ENCODE assay signal across 15 cellular contexts in the genomic region with DNA sequence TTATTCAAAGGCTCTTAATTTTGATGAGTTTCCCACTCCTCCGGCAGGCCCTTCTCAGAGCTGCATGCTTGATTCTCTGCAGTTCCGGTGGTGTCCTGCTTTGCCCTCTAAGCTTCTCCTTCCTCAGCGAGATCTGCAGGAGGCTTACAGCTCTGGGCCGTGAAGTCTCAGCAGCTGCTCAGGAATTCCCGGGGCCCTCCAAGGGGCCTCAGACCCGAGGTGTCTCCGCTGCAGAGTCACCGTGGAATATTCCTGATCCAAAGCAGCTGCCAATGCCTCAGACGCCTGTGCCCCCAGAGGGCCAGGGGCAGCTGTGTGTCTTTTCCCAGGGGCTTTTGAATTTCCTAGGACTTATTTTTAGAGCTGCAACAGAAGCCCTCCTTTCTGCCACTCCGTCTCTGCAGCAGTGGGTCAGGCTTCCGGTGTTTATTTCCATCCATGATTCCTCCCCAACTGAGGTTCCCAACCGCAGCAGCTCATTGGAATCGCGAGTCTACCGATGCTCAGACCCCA. TPM values are rescaled to one million over a fixed set of nuclear protein-coding genes. Genes with fewer than 3 reads are reported as not detected.
DNase-seq lines count a peak whose midpoint lies in the region; ATAC-seq and TF ChIP-seq lines count a peak whose summit lies in the region.
"Had no signal": no experiment of that assay in that cellular context is flagged by ENCODE, and none has a peak within 500 bp of the region (broad histone marks: within the 10 kb centered on the region; RNA-seq: fewer than 3 reads in every experiment).

No MANE protein-coding gene starts in this region.

- H3K4me1 Mint-ChIP-seq in endothelial cell (ENCODE audit: unreplicated experiment) (peaks cover 7% of the 10 kb centered on the region), nephron progenitor cell (peaks cover 25% of the 10 kb centered on the region), T-cell (peaks cover 9 to 12% (median 10%) of the 10 kb centered on the region in 3 donors)
- H3K4me1 Mint-ChIP-seq: IgD-negative memory B cell had no signal

- H3K36me3 Mint-ChIP-seq in endothelial cell (ENCODE audit: low read depth, unreplicated experiment) (no peaks in the 10 kb centered on the region), nephron progenitor cell (ENCODE audit: low read depth) (no peaks in the 10 kb centered on the region), T-cell (no peaks in the 10 kb centered on the region)
- H3K36me3 Mint-ChIP-seq: CD4-positive, alpha-beta memory T cell; IgD-negative memory B cell had no signal

- DNase-seq in ELR (ENCODE audit: low read depth) (peak; percentile 18), NCI-H82 (lab: John Stamatoyannopoulos, UW) (peak; percentile 87), endothelial cell (ENCODE audit: low spot score) (peak; percentile 14), nephron progenitor cell (peak; percentile 32), T-cell (no peak)
- no peak for DNase-seq in activated CD4-positive, alpha-beta T cell treated with anti-CD3 and anti-CD28 coated beads for 4 hours
- DNase-seq in stimulated activated CD4-positive, alpha-beta T cell treated with anti-CD3 and anti-CD28 coated beads, Interleukin-1b, Interleukin-23, amount 100 ng/mL, for 48 hours = no peak
- no peak for DNase-seq in stimulated activated naive CD8-positive, alpha-beta T cell treated with anti-CD3 and anti-CD28 coated beads, Interleukin-15, Interleukin-2, amounts not matched to agents 100 U/mL and 50 U/mL, for 24 hours
- DNase-seq: activated gamma-delta T cell treated with Interleukin-2 at 50 U/mL for 16 hours; CD4-positive, alpha-beta memory T cell; cortex of kidney; NCI-H2107; SHP77 treated with DMSO at 0.1 percent for 48 hours; stimulated activated naive CD4-positive, alpha-beta T cell had no signal

- CTCF ChIA-PET in T-cell (lab: Charles Lee) = no interaction called here

- no peak for ATAC-seq in stimulated activated naive CD8-positive, alpha-beta T cell treated with anti-CD3 and anti-CD28 coated beads, Interleukin-15, Interleukin-2, amounts not matched to agents 100 U/mL and 50 U/mL, for 24 hours
- ATAC-seq in T-cell (replicated peaks in 1 of 4) = no peak

- H3K27me3 Mint-ChIP-seq in endothelial cell (ENCODE audit: unreplicated experiment) = peaks cover 7% of the 10 kb centered on the region
- peaks cover 9% of the 10 kb centered on the region for H3K27me3 Mint-ChIP-seq in nephron progenitor cell (ENCODE audit: low read depth, poor library complexity)
- peaks cover 0 to 21% of the 10 kb centered on the region in 2 donors for H3K27me3 Mint-ChIP-seq in T-cell

- H3K4me3 Mint-ChIP-seq in endothelial cell (ENCODE audit: unreplicated experiment) (no peak overlapping the region), nephron progenitor cell (peak overlapping the region; percentile 24), T-cell (no peak overlapping the region)
- H3K4me3 Mint-ChIP-seq: CD4-positive, alpha-beta memory T cell; IgD-negative memory B cell had no signal

- H3K27ac Mint-ChIP-seq in endothelial cell (ENCODE audit: unreplicated experiment) (no peak overlapping the region), nephron progenitor cell (peak overlapping the region; percentile 40), T-cell (no peak overlapping the region)
- H3K27ac Mint-ChIP-seq: CD4-positive, alpha-beta memory T cell had no signal

- TF ChIP-seq CTCF in endothelial cell (IDR thresholded peaks at IDR 0.05; ENCODE audit: unreplicated experiment) = no peak
- TF ChIP-seq CTCF in nephron progenitor cell (IDR thresholded peaks at IDR 0.05) = no peak

- POLR2A ChIA-PET in T-cell (lab: Charles Lee) = no interaction called here

- no peaks in the 10 kb centered on the region for H3K9me3 Mint-ChIP-seq in endothelial cell (ENCODE audit: unreplicated experiment)
- peaks cover 4% of the 10 kb centered on the region for H3K9me3 Mint-ChIP-seq in nephron progenitor cell
- H3K9me3 Mint-ChIP-seq in T-cell = no peaks in the 10 kb centered on the region
- H3K9me3 Mint-ChIP-seq: IgD-negative memory B cell had no signal

RNA-seq across cellular contexts. Expression of a gene that starts 37.2 kb away (rescaled TPM):
- 37.5 TPM for total RNA-seq in endothelial cell (ENCODE audit: unreplicated experiment)
- total RNA-seq in T-cell = 10 to 100 TPM; 16.5 to 48.7 (median 43.7) TPM

RNA-seq across cellular contexts. Expression of a gene that starts 56.1 kb away (rescaled TPM):
- total RNA-seq in endothelial cell (ENCODE audit: unreplicated experiment) (8.3 TPM), T-cell (100 to 1,000 TPM; 132 to 144 (median 133) TPM)

Comparison
In these comparisons a context has a peak if more than half of its experiments do, and no peak if none do; other contexts are left out.
1. DNase-seq: peak in ELR (single experiment), NCI-H82 (single experiment), endothelial cell (single experiment) and nephron progenitor cell (single experiment); none in activated CD4-positive, alpha-beta T cell treated with anti-CD3 and anti-CD28 coated beads for 4 hours (0 of 2), stimulated activated CD4-positive, alpha-beta T cell treated with anti-CD3 and anti-CD28 coated beads, Interleukin-1b, Interleukin-23, amount 100 ng/mL, for 48 hours (single experiment), stimulated activated naive CD8-positive, alpha-beta T cell treated with anti-CD3 and anti-CD28 coated beads, Interleukin-15, Interleukin-2, amounts not matched to agents 100 U/mL and 50 U/mL, for 24 hours (single experiment) and T-cell (0 of 34).
2. RNA of a gene that starts 56.1 kb away (total RNA-seq): 132 to 144 TPM in T-cell; 8.3 TPM in endothelial cell (single experiment); every median in the first group is over 10 times any median in the second.